18 cellular contexts compared by ENCODE assay signal in genomic region chr2:176669398-176670174, GRCh38.
DNase-seq lines count a peak whose midpoint lies in the region; ATAC-seq and TF ChIP-seq lines count a peak whose summit lies in the region.
"Had no signal": no experiment of that assay in that cellular context is flagged by ENCODE, and none has a peak within 500 bp of the region (broad histone marks: within the 10 kb centered on the region; RNA-seq: fewer than 3 reads in every experiment).

No MANE protein-coding gene starts in this region.

- peak overlapping the region in 3 of 4 donors; percentile 1 to 44 (median 30) for H3K27ac ChIP-seq in esophagus squamous epithelium
- H3K27ac ChIP-seq in vagina, result peak overlapping the region; percentile 36

- H3K27me3 ChIP-seq in esophagus squamous epithelium, result no peaks in the 10 kb centered on the region
- no peaks in the 10 kb centered on the region for H3K27me3 ChIP-seq in vagina
- H3K27me3 ChIP-seq: testis had no signal

- no peak overlapping the region for H3K27ac Mint-ChIP-seq in activated naive CD8-positive, alpha-beta T cell treated with anti-CD3 and anti-CD28 coated beads, Interleukin-2, amount 50 U/mL, for 24 hours
- H3K27ac Mint-ChIP-seq: HFFc6, immature natural killer cell, T-cell had no signal

- no peaks in the 10 kb centered on the region for H3K36me3 Mint-ChIP-seq in activated naive CD8-positive, alpha-beta T cell treated with anti-CD3 and anti-CD28 coated beads, Interleukin-2, amount 50 U/mL, for 24 hours (ENCODE audit: low read depth)
- H3K36me3 Mint-ChIP-seq: immature natural killer cell, T-cell had no signal

- DNase-seq in Right ventricle myocardium inferior (ENCODE audit: missing footprints) (no peak), Right ventricle myocardium superior (no peak), esophagus squamous epithelium (lab: John Stamatoyannopoulos, UW) (no peak), vagina (ENCODE audit: extremely low spot score in 2 of 2) (no peak), NCI-H524 treated with DMSO at 0.1 percent for 48 hours (lab: John Stamatoyannopoulos, UW) (no peak)
- no peak for DNase-seq in activated naive CD8-positive, alpha-beta T cell treated with anti-CD3 and anti-CD28 coated beads, Interleukin-2, amount 50 U/mL, for 24 hours
- DNase-seq: 8988T, dorsolateral prefrontal cortex, HFFc6, immature natural killer cell, NCI-H2171, PC-3, retina, T-cell, testis had no signal

- WGBS in esophagus squamous epithelium, 2 donors, result 44 to 45% methylated on average over 5 of the region's 5 CpGs

- H3K9me3 ChIP-seq in esophagus squamous epithelium (no peaks in the 10 kb centered on the region), vagina (no peaks in the 10 kb centered on the region)
- H3K9me3 ChIP-seq: testis had no signal

- TF ChIP-seq CTCF in esophagus squamous epithelium (IDR thresholded peaks at IDR 0.05), result no peak
- no peak for TF ChIP-seq CTCF in vagina (IDR thresholded peaks at IDR 0.05)

- H3K36me3 ChIP-seq in esophagus squamous epithelium (no peaks in the 10 kb centered on the region), vagina (no peaks in the 10 kb centered on the region)

- peak; percentile 20 for ATAC-seq in Right ventricle myocardium inferior
- ATAC-seq in Right ventricle myocardium superior (ENCODE audit: poor library complexity), result no peak
- ATAC-seq in HG03280 (IDR thresholded peaks at IDR 0.05; ENCODE audit: unreplicated experiment), result peak; percentile 76
- no peak for ATAC-seq in activated naive CD8-positive, alpha-beta T cell treated with anti-CD3 and anti-CD28 coated beads, Interleukin-2, amount 50 U/mL, for 24 hours
- ATAC-seq in HG03135 (IDR thresholded peaks at IDR 0.05; ENCODE audit: unreplicated experiment), result no peak
- ATAC-seq: activated CD4-positive, CD25-positive, alpha-beta regulatory T cell treated with anti-CD3 and anti-CD28 coated beads, Interleukin-2, amount 50 U/mL, for 24 hours; PC-3; T-cell had no signal

- H3K4me3 ChIP-seq in esophagus squamous epithelium (no peak overlapping the region), vagina (no peak overlapping the region)
- H3K4me3 ChIP-seq: dorsolateral prefrontal cortex, testis had no signal

- intact Hi-C loops in Right ventricle myocardium inferior (cut with DNase I), result no loop called here
- intact Hi-C loops in Right ventricle myocardium superior (cut with DNase I), result no loop called here
- intact Hi-C loops in esophagus squamous epithelium (cut with DNase I), result no loop called here
- intact Hi-C loops in vagina (cut with DNase I), result no loop called here

- no peak for TF ChIP-seq POLR2A in esophagus squamous epithelium (IDR thresholded peaks at IDR 0.05)
- TF ChIP-seq POLR2A in vagina (IDR thresholded peaks at IDR 0.05), result no peak

- peaks cover 13% of the 10 kb centered on the region for H3K27me3 Mint-ChIP-seq in activated naive CD8-positive, alpha-beta T cell treated with anti-CD3 and anti-CD28 coated beads, Interleukin-2, amount 50 U/mL, for 24 hours

- no peaks in the 10 kb centered on the region for H3K4me1 Mint-ChIP-seq in activated naive CD8-positive, alpha-beta T cell treated with anti-CD3 and anti-CD28 coated beads, Interleukin-2, amount 50 U/mL, for 24 hours
- H3K4me1 Mint-ChIP-seq: immature natural killer cell, T-cell had no signal

- H3K9me3 Mint-ChIP-seq in activated naive CD8-positive, alpha-beta T cell treated with anti-CD3 and anti-CD28 coated beads, Interleukin-2, amount 50 U/mL, for 24 hours, result no peaks in the 10 kb centered on the region
- H3K9me3 Mint-ChIP-seq: HFFc6, T-cell had no signal

- no peaks in the 10 kb centered on the region for H3K4me1 ChIP-seq in esophagus squamous epithelium
- peaks cover 9% of the 10 kb centered on the region for H3K4me1 ChIP-seq in vagina

- no peak overlapping the region for H3K4me3 Mint-ChIP-seq in activated naive CD8-positive, alpha-beta T cell treated with anti-CD3 and anti-CD28 coated beads, Interleukin-2, amount 50 U/mL, for 24 hours
- H3K4me3 Mint-ChIP-seq: HFFc6, immature natural killer cell, T-cell had no signal

Comparison
In these comparisons a context has a peak if more than half of its experiments do, and no peak if none do; other contexts are left out.
1. ATAC-seq: peak in Right ventricle myocardium inferior (single experiment) and HG03280 (single experiment); none in Right ventricle myocardium superior (single experiment), activated naive CD8-positive, alpha-beta T cell treated with anti-CD3 and anti-CD28 coated beads, Interleukin-2, amount 50 U/mL, for 24 hours (single experiment) and HG03135 (single experiment).